16 cellular contexts compared by ENCODE assay signal in genomic region chr10:47261556-47261955, GRCh38. TPM values are rescaled to one million over a fixed set of nuclear protein-coding genes. Genes with fewer than 3 reads are reported as not detected.
DNase-seq lines count a peak whose midpoint lies in the region; ATAC-seq, FAIRE-seq and TF ChIP-seq lines count a peak whose summit lies in the region.
"Had no signal": no experiment of that assay in that cellular context is flagged by ENCODE, and none has a peak within 500 bp of the region (broad histone marks: within the 10 kb centered on the region; RNA-seq: fewer than 3 reads in every experiment).

No MANE protein-coding gene starts in this region.

- FAIRE-seq in GM12878 (lab: Jason Lieb, UNC) (no peak), urothelium cell line (lab: Jason Lieb, UNC) (no peak)
- FAIRE-seq: pancreas had no signal

- H3K36me3 ChIP-seq in OCI-LY1 (ENCODE audit: insufficient read depth, low read length) (no peaks in the 10 kb centered on the region), GM12878 (ENCODE audit: control insufficient read depth in 2 of 2, insufficient read depth in 2 of 2, low read length in 1 of 2) (no peaks in the 10 kb centered on the region)
- H3K36me3 ChIP-seq: brain microvascular endothelial cell, pancreas had no signal

- no peaks in the 10 kb centered on the region for H3K27me3 Mint-ChIP-seq in activated T-cell treated with anti-CD3 and anti-CD28 coated beads, Interleukin-2, amount 50 U/mL, for 72 hours (ENCODE audit: low read depth)
- H3K27me3 Mint-ChIP-seq in stimulated activated memory B cell treated with anti-CD40 and anti-IgM and Interleukin-4, amounts not matched to agents 10 μg/mL and 1 μg/mL and 100 μg/mL, for 72 hours = no peaks in the 10 kb centered on the region

- H3K79me2 ChIP-seq in OCI-LY1 (ENCODE audit: insufficient read depth, low read length) = no peaks in the 10 kb centered on the region
- no peaks in the 10 kb centered on the region for H3K79me2 ChIP-seq in GM12878 (ENCODE audit: control insufficient read depth, insufficient read depth, low read length)

- CTCF ChIA-PET in GM12878 (lab: Yijun Ruan, JAX) = no interaction called here

- no peak for DNase-seq in activated T-cell treated with anti-CD3 and anti-CD28 coated beads, Interleukin-2, amount 50 U/mL, for 72 hours
- DNase-seq in activated T-cell treated with anti-CD3 and anti-CD28 coated beads for 4 hours (no peak), GM12878 (ENCODE audit: low read depth, low spot score) (no peak), urothelium cell line (ENCODE audit: low spot score) (no peak), iPS-NIHi11 (ENCODE audit: low spot score) (no peak)
- DNase-seq: ACHN, brain microvascular endothelial cell, Calu3, GF-D8, hypothalamus, NCI-H1092, pancreas had no signal

- TF ChIP-seq CTCF in OCI-LY1 (IDR thresholded peaks at IDR 0.05; ENCODE audit: low read length) = no peak
- TF ChIP-seq CTCF in GM12878 (IDR thresholded peaks at IDR 0.05 in 2 of 3, conservative IDR thresholded peaks at IDR 0.05 in 1 of 3; ENCODE audit: control insufficient read depth in 2 of 3, extremely low read depth in 1 of 3, insufficient read depth in 1 of 3, low read depth in 3 of 3, low read length in 3 of 3) = no peak

- TF ChIP-seq RAD21 in GM12878 (IDR thresholded peaks at IDR 0.05; ENCODE audit: insufficient read depth, low read depth, low read length) = no peak

- BruUV-seq in GM12878 (replicated peaks; lab: Mats Ljungman, UMichigan) = no TSS peak

- WGBS in GM12878 (ENCODE audit: insufficient coverage, insufficient replicate concordance, low lambda C conversion rate, missing lambda C conversion rate) = 17% methylated on average over 5 of the region's 5 CpGs

- no peaks in the 10 kb centered on the region for H3K9me2 ChIP-seq in OCI-LY1 (ENCODE audit: low read depth, low read length)

- in situ Hi-C loops in GM12878 (cut with MboI) = no loop called here

- peaks cover 96% of the 10 kb centered on the region for H3K4me1 Mint-ChIP-seq in activated T-cell treated with anti-CD3 and anti-CD28 coated beads, Interleukin-2, amount 50 U/mL, for 72 hours (ENCODE audit: low read depth)
- H3K4me1 Mint-ChIP-seq in stimulated activated memory B cell treated with anti-CD40 and anti-IgM and Interleukin-4, amounts not matched to agents 10 μg/mL and 1 μg/mL and 100 μg/mL, for 72 hours = peaks cover 44% of the 10 kb centered on the region

- peaks cover 0 to 6% of the 10 kb centered on the region in 2 donors for H3K9me3 Mint-ChIP-seq in activated T-cell treated with anti-CD3 and anti-CD28 coated beads, Interleukin-2, amount 50 U/mL, for 72 hours
- no peaks in the 10 kb centered on the region for H3K9me3 Mint-ChIP-seq in stimulated activated memory B cell treated with anti-CD40 and anti-IgM and Interleukin-4, amounts not matched to agents 10 μg/mL and 1 μg/mL and 100 μg/mL, for 72 hours

- TF ChIP-seq POLR2A in GM12878 (IDR thresholded peaks at IDR 0.05; ENCODE audit: low read depth, low read length) = no peak

- H3K36me3 Mint-ChIP-seq in activated T-cell treated with anti-CD3 and anti-CD28 coated beads, Interleukin-2, amount 50 U/mL, for 72 hours (ENCODE audit: insufficient read depth in 2 of 2) = peaks cover 2 to 5% of the 10 kb centered on the region in 2 donors
- no peaks in the 10 kb centered on the region for H3K36me3 Mint-ChIP-seq in stimulated activated memory B cell treated with anti-CD40 and anti-IgM and Interleukin-4, amounts not matched to agents 10 μg/mL and 1 μg/mL and 100 μg/mL, for 72 hours

- H3K4me2 ChIP-seq in OCI-LY1 (ENCODE audit: low read length) (no peak overlapping the region), GM12878 (ENCODE audit: control insufficient read depth, insufficient read depth) (no peak overlapping the region)

- POLR2A ChIA-PET in GM12878 (lab: Charles Lee) = no interaction called here

- RAD21 ChIA-PET in GM12878 (lab: Charles Lee; ENCODE audit: unreplicated experiment) = interaction anchor here (1.0 to 2.2 kb wide), 2 partner anchors 49 to 55 kb away, joined by 3 to 9 read pairs; no protein-coding TSS in a partner anchor

- H3K27ac ChIP-seq in OCI-LY1 (ENCODE audit: low read depth, low read length, poor library complexity, severe bottlenecking) = peak overlapping the region; percentile 94
- H3K27ac ChIP-seq in GM12878 (ENCODE audit: control insufficient read depth, insufficient read depth) = no peak overlapping the region
- H3K27ac ChIP-seq: brain microvascular endothelial cell, pancreas had no signal

- SMC1A ChIA-PET in GM12878 (lab: Charles Lee; ENCODE audit: uncharacterized antibody, unreplicated experiment) = interaction anchor here (1.5 to 2.7 kb wide), 4 partner anchors 15 to 50 kb away, joined by 5 to 8 read pairs (median 5); no protein-coding TSS in a partner anchor

- no peak for TF ChIP-seq EP300 in GM12878 (IDR thresholded peaks at IDR 0.05; ENCODE audit: borderline replicate concordance in 1 of 2, control insufficient read depth in 1 of 2, low read depth in 2 of 2, low read length in 2 of 2)

- H3K4me1 ChIP-seq in OCI-LY1 (ENCODE audit: insufficient read depth, low read length, severe bottlenecking) = peaks cover 54% of the 10 kb centered on the region
- H3K4me1 ChIP-seq in GM12878 (ENCODE audit: control insufficient read depth, insufficient read depth, low read length) = peaks cover 21% of the 10 kb centered on the region

- intact Hi-C loops in GM12878 (cut with micrococcal nuclease; ENCODE audit: unreplicated experiment) = no loop called here

- no peaks in the 10 kb centered on the region for H3F3A ChIP-seq in OCI-LY1 (ENCODE audit: insufficient read depth, low read length)

- no peak overlapping the region for H2AFZ ChIP-seq in OCI-LY1 (ENCODE audit: low read length)
- H2AFZ ChIP-seq in GM12878 (ENCODE audit: control insufficient read depth, low read depth, low read length) = no peak overlapping the region

- H3K4me3 ChIP-seq in OCI-LY1 (ENCODE audit: low read depth, low read length, poor library complexity, severe bottlenecking) (no peak overlapping the region), GM12878 (no peak overlapping the region)
- H3K4me3 ChIP-seq: pancreas had no signal

- H3K27me3 ChIP-seq in OCI-LY1 (ENCODE audit: insufficient read depth, low read length) (no peaks in the 10 kb centered on the region), GM12878 (replicated peaks in 1 of 2; ENCODE audit: control insufficient read depth in 2 of 2, insufficient read depth in 2 of 2, low read length in 1 of 2) (no peaks in the 10 kb centered on the region)
- H3K27me3 ChIP-seq: brain microvascular endothelial cell, pancreas had no signal

- H3K4me3 Mint-ChIP-seq in activated T-cell treated with anti-CD3 and anti-CD28 coated beads, Interleukin-2, amount 50 U/mL, for 72 hours = peak overlapping the region; percentile 61 to 70
- H3K4me3 Mint-ChIP-seq in stimulated activated memory B cell treated with anti-CD40 and anti-IgM and Interleukin-4, amounts not matched to agents 10 μg/mL and 1 μg/mL and 100 μg/mL, for 72 hours = no peak overlapping the region

- no peak for ATAC-seq in activated T-cell treated with anti-CD3 and anti-CD28 coated beads, Interleukin-2, amount 50 U/mL, for 72 hours (replicated peaks in 1 of 2)
- ATAC-seq in GM12878 (peak; percentile 33; the same call in 2 of the 3 replicates), GM21825 (IDR thresholded peaks at IDR 0.05; ENCODE audit: unreplicated experiment) (no peak)
- no peak for ATAC-seq in stimulated activated memory B cell treated with anti-CD40 and anti-IgM and Interleukin-4, amounts not matched to agents 10 μg/mL and 1 μg/mL and 100 μg/mL, for 72 hours
- ATAC-seq: pancreas had no signal

- H3K9me3 ChIP-seq in OCI-LY1 (ENCODE audit: low read length) (no peaks in the 10 kb centered on the region), GM12878 (replicated peaks; ENCODE audit: control insufficient read depth, insufficient read depth, low read length) (no peaks in the 10 kb centered on the region; the same call in 2 of the 3 replicates)
- H3K9me3 ChIP-seq: pancreas had no signal

- peak overlapping the region; percentile 7 for H3K27ac Mint-ChIP-seq in activated T-cell treated with anti-CD3 and anti-CD28 coated beads, Interleukin-2, amount 50 U/mL, for 72 hours
- peak overlapping the region; percentile 91 for H3K27ac Mint-ChIP-seq in stimulated activated memory B cell treated with anti-CD40 and anti-IgM and Interleukin-4, amounts not matched to agents 10 μg/mL and 1 μg/mL and 100 μg/mL, for 72 hours

- peak overlapping the region; percentile 12; the same call in 1 of the 2 replicates for H3K9ac ChIP-seq in OCI-LY1 (ENCODE audit: low read length)
- no peak overlapping the region for H3K9ac ChIP-seq in GM12878 (ENCODE audit: control insufficient read depth, insufficient read depth, low read length)

- H4K20me1 ChIP-seq in OCI-LY1 (ENCODE audit: insufficient read depth, low read length) (no peaks in the 10 kb centered on the region), GM12878 (ENCODE audit: control insufficient read depth, insufficient read depth) (no peaks in the 10 kb centered on the region)

RNA-seq across cellular contexts. Expression of gene GDF10, which starts 38.4 kb away (rescaled TPM):
- under 1 TPM; 0.19 TPM for total RNA-seq in activated T-cell treated with anti-CD3 and anti-CD28 coated beads, Interleukin-2, amount 50 U/mL, for 72 hours
- total RNA-seq in GM12878 (2013; cell fraction: nucleolus; rRNA removed) = not detected in 2 replicates
- not detected in 2 replicates for total RNA-seq in GM12878 (2014; rRNA removed)
- not detected in 2 replicates for total RNA-seq in GM12878 (2014; rRNA removed; fragmentation: Illumina TruSeq; extraction: Trizol)
- total RNA-seq in GM12878 (2021) = not detected in 2 replicates
- not detected for polyA plus RNA-seq in GM12878 (2011; ENCODE audit: low read depth)
- polyA plus RNA-seq in GM12878 (2011; rRNA removed) = not detected in 2 replicates
- not detected in 2 replicates for polyA plus RNA-seq in GM12878 (2011; cell fraction: cytosol; rRNA removed)
- not detected in 2 replicates for polyA plus RNA-seq in GM12878 (2011; cell fraction: nucleus; rRNA removed)
- not detected in 2 replicates for polyA plus RNA-seq in GM12878 (2012)
- not detected in 2 replicates for polyA plus RNA-seq in GM12878 (2014; fragmentation: Illumina TruSeq; extraction: Trizol)
- not detected for polyA plus RNA-seq in GM12878 (2014; fragmentation: Nextera tagmentation; extraction: Ambion mirVana)
- polyA plus RNA-seq in GM12878 (2014; rRNA removed) = not detected in 2 replicates
- not detected for polyA plus RNA-seq in GM12878 (2016; fragmentation: Nextera tagmentation; extraction: Ambion mirVana)
- polyA minus RNA-seq in GM12878 (2011; rRNA and poly(A)+ RNA removed) = not detected in 2 replicates
- polyA minus RNA-seq in GM12878 (2011; cell fraction: cytosol; rRNA and poly(A)+ RNA removed) = not detected in 2 replicates
- not detected in 2 replicates for polyA minus RNA-seq in GM12878 (2011; cell fraction: nucleus; rRNA and poly(A)+ RNA removed)
- total RNA-seq: Calu3; T-helper 1 cell treated with Interleukin-12 subunit alpha and Interleukin-12 subunit beta and Interleukin-4 antibody, amounts not matched to agents 30 ng/mL and 1 ng/mL, for 36 hours had no signal
